8 cellular contexts compared by ENCODE assay signal in genomic region chr7:25894902-25895791, GRCh38.
DNase-seq lines count a peak whose midpoint lies in the region; ATAC-seq and TF ChIP-seq lines count a peak whose summit lies in the region.

No MANE protein-coding gene starts in this region.

- H3K4me1 ChIP-seq in SK-N-SH (ENCODE audit: control insufficient read depth in 1 of 2, insufficient read depth in 2 of 2, low read depth in 1 of 2, low read length in 1 of 2) (peaks cover 0 to 5% of the 10 kb centered on the region in 2 experiments; a peak in 2 of 4 replicates), heart left ventricle (peaks cover 0 to 18% (median 4%) of the 10 kb centered on the region in 12 donors), psoas muscle (peaks cover 13% of the 10 kb centered on the region), vagina (peaks cover 16% of the 10 kb centered on the region)

- WGBS in SK-N-SH (ENCODE audit: low lambda C conversion rate): 31% methylated on average over 30 of the region's 30 CpGs
- WGBS in heart left ventricle, 4 donors: 20 to 21% (median 21%) methylated on average over 30 of the region's 30 CpGs
- WGBS in psoas muscle, 3 donors: 19% methylated on average over 28 to 30 of the region's 30 CpGs

- no peak for TF ChIP-seq EP300 in SK-N-SH (IDR thresholded peaks at IDR 0.05; ENCODE audit: borderline replicate concordance in 1 of 2, low read depth in 1 of 2, low read length in 1 of 2)

- intact Hi-C loops in CD14-positive monocyte (cut with micrococcal nuclease) (loop anchor here (5.0 to 10.0 kb wide), 6 partner anchors 170 to 770 kb away; partner anchors contain the start of genes CBX3 (in 1 of the 2) and HNRNPA2B1 (in 1 of the 2)), heart left ventricle (cut with DNase I) (loop anchor here in 9 of 10 donors (1.0 to 10.0 kb wide), 13 partner anchors 166 to 1270 kb away; partner anchors contain the start of genes HOXA9 (in 3 of the 9), CBX3 (in 2 of the 9), HNRNPA2B1 (in 2 of the 9) and HOXA3 (in 2 of the 9)), psoas muscle (cut with DNase I) (loop anchor here (1.0 to 10.0 kb wide), 8 partner anchors 57 to 772 kb away; partner anchors contain the start of genes CBX3 (in 1 of the 2) and HNRNPA2B1 (in 1 of the 2)), vagina (cut with DNase I) (loop anchor here (10.0 kb wide), 2 partner anchors 170 to 470 kb away; no protein-coding TSS in a partner anchor)

- peak overlapping the region; percentile 50 to 83 for H3K4me3 Mint-ChIP-seq in CD14-positive monocyte

- no peaks in the 10 kb centered on the region for H3K79me2 ChIP-seq in SK-N-SH (ENCODE audit: insufficient read depth)

- H3K27ac Mint-ChIP-seq in CD14-positive monocyte: peak overlapping the region in 6 of 7 donors; percentile 75 to 89 (median 80)
- peak overlapping the region in 1 of 2 donors; percentile 62 for H3K27ac Mint-ChIP-seq in activated naive CD4-positive, alpha-beta T cell treated with anti-CD3 and anti-CD28 coated beads, Interleukin-2, amount 50 U/mL, for 72 hours

- TF ChIP-seq CTCF in CD14-positive monocyte (IDR thresholded peaks at IDR 0.05): peak; percentile 88
- peak; percentile 66 for TF ChIP-seq CTCF in SK-N-SH (IDR thresholded peaks at IDR 0.05)
- peak; percentile 45 to 71 (median 63) for TF ChIP-seq CTCF in heart left ventricle (IDR thresholded peaks at IDR 0.05)
- TF ChIP-seq CTCF in psoas muscle (IDR thresholded peaks at IDR 0.05): peak; percentile 66
- peak; percentile 30 to 57 (median 41) for TF ChIP-seq CTCF in vagina (IDR thresholded peaks at IDR 0.05)

- peak; percentile 35 for TF ChIP-seq RAD21 in SK-N-SH (IDR thresholded peaks at IDR 0.05; ENCODE audit: low read length)

- TF ChIP-seq POLR2A in heart left ventricle (IDR thresholded peaks at IDR 0.05) (no peak), vagina (IDR thresholded peaks at IDR 0.05) (no peak)

- H3K36me3 Mint-ChIP-seq in CD14-positive monocyte: peaks cover 10 to 12% of the 10 kb centered on the region in 2 donors
- H3K36me3 Mint-ChIP-seq in activated naive CD4-positive, alpha-beta T cell treated with anti-CD3 and anti-CD28 coated beads, Interleukin-2, amount 50 U/mL, for 72 hours: no peaks in the 10 kb centered on the region

- DNase-seq in CD14-positive monocyte (ENCODE audit: low spot score) (peak; percentile 88), SK-N-SH (peak; percentile 86), heart left ventricle (peak; percentile 49 to 84 (median 61)), psoas muscle (peak; percentile 74 to 84), vagina (ENCODE audit: extremely low spot score in 2 of 2) (peak in 1 of 2 donors; percentile 82)
- peak; percentile 60 to 69 for DNase-seq in activated naive CD4-positive, alpha-beta T cell treated with anti-CD3 and anti-CD28 coated beads, Interleukin-2, amount 50 U/mL, for 72 hours (ENCODE audit: low spot score in 2 of 2)

- no peaks in the 10 kb centered on the region for H3K36me3 ChIP-seq in SK-N-SH (replicated peaks in 1 of 2; ENCODE audit: control insufficient read depth in 1 of 2, insufficient read depth in 2 of 2, low read length in 1 of 2)
- no peaks in the 10 kb centered on the region for H3K36me3 ChIP-seq in heart left ventricle
- H3K36me3 ChIP-seq in psoas muscle (ENCODE audit: insufficient read depth in 1 of 2, low read depth in 1 of 2): no peaks in the 10 kb centered on the region
- H3K36me3 ChIP-seq in vagina: no peaks in the 10 kb centered on the region

- H3K4me2 ChIP-seq in SK-N-SH: peak overlapping the region; percentile 58

- H3K4me3 ChIP-seq in SK-N-SH (ENCODE audit: low read depth in 2 of 2, low read length in 1 of 2) (peak overlapping the region; percentile 25 to 42; a peak in 3 of 4 replicates), heart left ventricle (peak overlapping the region in 10 of 12 donors; percentile 4 to 37 (median 18)), psoas muscle (peak overlapping the region; percentile 56), vagina (peak overlapping the region in 1 of 2 donors; percentile 15)

- H3K27me3 ChIP-seq in SK-N-SH (ENCODE audit: insufficient read depth) (peaks cover 5% of the 10 kb centered on the region; the same call in 1 of the 2 replicates), heart left ventricle (peaks cover 0 to 62% (median 10%) of the 10 kb centered on the region in 9 donors), psoas muscle (ENCODE audit: insufficient read depth in 3 of 3, low read length in 2 of 3) (no peaks in the 10 kb centered on the region), vagina (no peaks in the 10 kb centered on the region)

- H3K9me3 Mint-ChIP-seq in CD14-positive monocyte: peaks cover 3 to 20% (median 14%) of the 10 kb centered on the region in 7 donors
- H3K9me3 Mint-ChIP-seq in activated naive CD4-positive, alpha-beta T cell treated with anti-CD3 and anti-CD28 coated beads, Interleukin-2, amount 50 U/mL, for 72 hours: no peaks in the 10 kb centered on the region

- CTCF ChIA-PET in SK-N-SH (lab: Yijun Ruan, JAX): interaction anchor here (0.6 to 15.2 kb wide), 49 partner anchors 11 to 1285 kb away, joined by 3 to 603 read pairs (median 5); partner anchors contain the start of genes CBX3, HNRNPA2B1 and SNX10

- H3K4me1 Mint-ChIP-seq in CD14-positive monocyte: peaks cover 36% of the 10 kb centered on the region

- H3K9me3 ChIP-seq in SK-N-SH (no peaks in the 10 kb centered on the region), heart left ventricle (no peaks in the 10 kb centered on the region), psoas muscle (no peaks in the 10 kb centered on the region), vagina (no peaks in the 10 kb centered on the region)

- H3F3A ChIP-seq in SK-N-SH (replicated peaks; ENCODE audit: insufficient read depth): no peaks in the 10 kb centered on the region

- H3K9me2 ChIP-seq in SK-N-SH: no peaks in the 10 kb centered on the region

- POLR2A ChIA-PET in SK-N-SH (lab: Yijun Ruan, JAX): interaction anchor here (1.7 kb wide), 1 partner anchor 305 kb away, joined by 4 read pairs; no protein-coding TSS in a partner anchor

- no peaks in the 10 kb centered on the region for H4K20me1 ChIP-seq in SK-N-SH (ENCODE audit: insufficient read depth)

- peak overlapping the region; percentile 54; the same call in 1 of the 2 replicates for H2AFZ ChIP-seq in SK-N-SH (ENCODE audit: low read depth)

- peaks cover 74 to 88% (median 78%) of the 10 kb centered on the region in 3 donors for H3K27me3 Mint-ChIP-seq in CD14-positive monocyte (ENCODE audit: low read depth in 3 of 3)

- no peak overlapping the region for H3K9ac ChIP-seq in SK-N-SH

- ATAC-seq in GM19351 (IDR thresholded peaks at IDR 0.05; ENCODE audit: unreplicated experiment): peak; percentile 63
- peak; percentile 55 for ATAC-seq in HG03442 (IDR thresholded peaks at IDR 0.05; ENCODE audit: unreplicated experiment)
- ATAC-seq in activated naive CD4-positive, alpha-beta T cell treated with anti-CD3 and anti-CD28 coated beads, Interleukin-2, amount 50 U/mL, for 72 hours: peak; percentile 75 to 80
- ATAC-seq in heart left ventricle: peak; percentile 54 to 87 (median 80)
- ATAC-seq in psoas muscle: peak; percentile 50 to 85 (median 76)

- H3K27ac ChIP-seq in SK-N-SH (ENCODE audit: low read depth in 2 of 2, low read length in 1 of 2): no peak overlapping the region
- H3K27ac ChIP-seq in heart left ventricle: no peak overlapping the region
- H3K27ac ChIP-seq in psoas muscle: no peak overlapping the region
- no peak overlapping the region for H3K27ac ChIP-seq in vagina

TF ChIP-seq in SK-N-SH, 30 proteins besides CTCF, POLR2A, EP300 and RAD21 (continues in another document):
- TF ChIP-seq TAF1 (IDR thresholded peaks at IDR 0.05; ENCODE audit: borderline replicate concordance, low read depth, low read length) (no peak), RFX5 (IDR thresholded peaks at IDR 0.05; ENCODE audit: low read length) (no peak), FOSL2 (IDR thresholded peaks at IDR 0.05; ENCODE audit: borderline replicate concordance, low read depth) (no peak), REST (IDR thresholded peaks at IDR 0.05; ENCODE audit: low read depth, low read length) (no peak), POLR2AphosphoS5 (IDR thresholded peaks at IDR 0.05; ENCODE audit: low read depth, low read length) (no peak), SMC3 (IDR thresholded peaks at IDR 0.05; ENCODE audit: low read depth, low read length) (peak; percentile 35; the same call in 1 of the 2 replicates), ELF1 (IDR thresholded peaks at IDR 0.05) (0 out of 2 replicates have a peak, but pooled peaks have one; percentile 3), IRF3 (IDR thresholded peaks at IDR 0.05; ENCODE audit: low read depth, low read length) (no peak), RCOR1 (IDR thresholded peaks at IDR 0.05; ENCODE audit: low read length) (no peak)
